ENCODE assay signal across 12 cellular contexts in the genomic region with DNA sequence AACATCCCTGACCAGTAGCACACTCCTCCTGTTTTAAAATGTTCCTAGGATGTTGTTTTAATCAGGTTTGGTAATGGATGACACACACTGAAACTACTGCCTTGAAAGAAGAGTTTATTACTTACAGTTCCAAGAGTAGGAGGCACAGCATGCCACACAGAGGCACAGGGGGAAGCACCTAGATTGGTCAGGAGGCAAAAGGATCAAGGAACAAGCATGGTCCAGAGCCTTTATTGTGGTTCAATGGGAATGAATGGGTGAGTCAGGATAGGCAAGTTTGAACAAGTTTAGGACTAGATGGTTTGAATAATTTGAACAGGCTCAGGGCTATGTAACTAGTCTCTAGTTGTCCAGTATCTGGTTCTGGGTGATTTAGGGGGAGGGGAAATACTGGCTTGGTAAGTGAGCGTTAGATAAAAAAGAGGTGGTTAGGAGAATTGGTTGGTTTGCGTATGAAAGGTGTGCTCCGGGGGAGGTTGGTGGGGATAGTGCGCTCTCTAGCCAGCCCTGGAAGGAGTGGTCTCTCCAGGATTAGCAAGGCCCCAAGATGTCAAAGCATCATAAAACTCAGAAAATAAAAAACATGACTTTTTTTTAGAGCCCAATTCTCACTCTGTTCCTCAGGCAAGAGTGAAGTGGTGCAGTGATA. TPM values are rescaled to one million over a fixed set of nuclear protein-coding genes. Genes with fewer than 3 reads are reported as not detected.
A peak's percentile ranks its signal among the peaks of the same experiment; 100 is the strongest.
DNase-seq lines count a peak whose midpoint lies in the region; ATAC-seq and TF ChIP-seq lines count a peak whose summit lies in the region.
"Had no signal": no experiment of that assay in that cellular context is flagged by ENCODE, and none has a peak within 500 bp of the region (broad histone marks: within the 10 kb centered on the region; RNA-seq: fewer than 3 reads in every experiment).

No MANE protein-coding gene starts in this region.

- H3K36me3 Mint-ChIP-seq in CD8-positive, alpha-beta T cell = peaks cover 69% of the 10 kb centered on the region
- peaks cover 52% of the 10 kb centered on the region for H3K36me3 Mint-ChIP-seq in T-cell

- peaks cover 11% of the 10 kb centered on the region for H3K36me3 ChIP-seq in CD8-positive, alpha-beta T cell (ENCODE audit: insufficient read depth, low read length)
- H3K36me3 ChIP-seq in IMR-90 (ENCODE audit: control insufficient read depth, insufficient read depth, low read length) (peaks cover 9% of the 10 kb centered on the region), mesenchymal stem cell (ENCODE audit: control insufficient read depth in 1 of 2, insufficient read depth in 2 of 2, low read depth in 1 of 2, low read length in 2 of 2) (peaks cover 2 to 58% of the 10 kb centered on the region in 2 experiments)

- peak overlapping the region; percentile 34 for H3K27ac Mint-ChIP-seq in CD8-positive, alpha-beta T cell
- no peak overlapping the region for H3K27ac Mint-ChIP-seq in T-cell
- H3K27ac Mint-ChIP-seq: dendritic cell treated with granulocyte-macrophage colony-stimulating factor and Interleukin-4, amounts not matched to agents 40 ng/mL and 50 ng/mL, for 4 days; nephron had no signal

- no peaks in the 10 kb centered on the region for H3K9me3 ChIP-seq in CD8-positive, alpha-beta T cell (ENCODE audit: low read length)
- no peaks in the 10 kb centered on the region for H3K9me3 ChIP-seq in IMR-90 (ENCODE audit: control insufficient read depth, insufficient read depth, low read length)
- no peaks in the 10 kb centered on the region for H3K9me3 ChIP-seq in mesenchymal stem cell (ENCODE audit: control insufficient read depth, low read length)
- H3K9me3 ChIP-seq: tibial nerve had no signal

- no peak overlapping the region for H2BK12ac ChIP-seq in mesenchymal stem cell (ENCODE audit: low read length in 2 of 2)

- peaks cover 16% of the 10 kb centered on the region for H3K9me1 ChIP-seq in IMR-90 (ENCODE audit: insufficient read depth, low read length)

- H3K56ac ChIP-seq in IMR-90 (ENCODE audit: extremely low read depth, insufficient read depth, low read length) = no peak overlapping the region

- H3K4me2 ChIP-seq in IMR-90 (ENCODE audit: low read depth, low read length) = no peak overlapping the region
- no peak overlapping the region for H3K4me2 ChIP-seq in mesenchymal stem cell (ENCODE audit: low read length, poor library complexity, severe bottlenecking)

- H3K14ac ChIP-seq in IMR-90 (replicated peaks; ENCODE audit: low read depth, low read length) (peak overlapping the region; percentile 30), mesenchymal stem cell (ENCODE audit: low read length in 2 of 2) (no peak overlapping the region)

- no peak overlapping the region for H2BK120ac ChIP-seq in IMR-90 (ENCODE audit: low read depth, low read length)
- H2BK120ac ChIP-seq in mesenchymal stem cell (ENCODE audit: low read depth, low read length) = no peak overlapping the region

- H4K20me1 ChIP-seq in IMR-90 (ENCODE audit: insufficient read depth, low read length) = peaks cover 21% of the 10 kb centered on the region; the same call in 1 of the 2 replicates

- H2AK9ac ChIP-seq in IMR-90 (replicated peaks; ENCODE audit: low read depth, low read length, poor library complexity) = no peak overlapping the region

- no peak overlapping the region for H4K91ac ChIP-seq in IMR-90 (ENCODE audit: insufficient read depth, low read depth, low read length)
- no peak overlapping the region for H4K91ac ChIP-seq in mesenchymal stem cell (ENCODE audit: low read length)

- H3K9ac ChIP-seq in IMR-90 (ENCODE audit: low read depth, low read length) = no peak overlapping the region
- H3K9ac ChIP-seq in mesenchymal stem cell (ENCODE audit: low read length) = peak overlapping the region; percentile 53

- peaks cover 42% of the 10 kb centered on the region for H3K4me1 Mint-ChIP-seq in CD8-positive, alpha-beta T cell (ENCODE audit: low read depth)
- H3K4me1 Mint-ChIP-seq in T-cell = peaks cover 47 to 60% (median 50%) of the 10 kb centered on the region in 3 donors

- dilution Hi-C loops in IMR-90 (cut with HindIII; ENCODE audit: low sequenced_read_pairs, unreplicated experiment) = no loop called here

- TF ChIP-seq POLR2A in IMR-90 (IDR thresholded peaks at IDR 0.05; ENCODE audit: low read depth, low read length) = no peak

- no peak for ATAC-seq in CD8-positive, alpha-beta T cell
- ATAC-seq in IMR-90 (ENCODE audit: low read depth) = peak; percentile 7; the same call in 1 of the 2 replicates
- no peak for ATAC-seq in T-cell (replicated peaks in 1 of 4)
- ATAC-seq in HG02798 (IDR thresholded peaks at IDR 0.05; ENCODE audit: poor library complexity, unreplicated experiment) = no peak
- no peak for ATAC-seq in GM21825 (IDR thresholded peaks at IDR 0.05; ENCODE audit: unreplicated experiment)

- intact Hi-C loops in CD8-positive, alpha-beta T cell (cut with DNase I, micrococcal nuclease) = no loop called here
- intact Hi-C loops in IMR-90 (cut with micrococcal nuclease) = no loop called here

- CTCF ChIA-PET in CD8-positive, alpha-beta T cell (lab: Charles Lee) = interaction anchor here (0.8 kb wide), 1 partner anchor 19 kb away, joined by 3 read pairs; no protein-coding TSS in a partner anchor
- CTCF ChIA-PET in IMR-90 (lab: Yijun Ruan, JAX) = no interaction called here
- CTCF ChIA-PET in T-cell (lab: Charles Lee) = no interaction called here

- H2AFZ ChIP-seq in IMR-90 (replicated peaks; ENCODE audit: low read length, poor library complexity) = no peak overlapping the region
- no peak overlapping the region for H2AFZ ChIP-seq in mesenchymal stem cell (ENCODE audit: low read depth, low read length)

- H2BK15ac ChIP-seq in IMR-90 (ENCODE audit: low read depth, low read length) = no peak overlapping the region; the same call in 2 of the 3 replicates
- H2BK15ac ChIP-seq in mesenchymal stem cell (ENCODE audit: low read depth, poor library complexity, severe bottlenecking) = no peak overlapping the region

- H3K4me3 Mint-ChIP-seq in CD8-positive, alpha-beta T cell = no peak overlapping the region
- no peak overlapping the region for H3K4me3 Mint-ChIP-seq in T-cell
- H3K4me3 Mint-ChIP-seq: dendritic cell treated with granulocyte-macrophage colony-stimulating factor and Interleukin-4, amounts not matched to agents 40 ng/mL and 50 ng/mL, for 4 days; nephron had no signal

- H4K8ac ChIP-seq in IMR-90 (ENCODE audit: low read depth in 2 of 2, low read length in 2 of 2) = peak overlapping the region in 1 of 2 experiments; percentile 56; a peak in 2 of 4 replicates
- no peak overlapping the region for H4K8ac ChIP-seq in mesenchymal stem cell (ENCODE audit: low read length)

- H3K79me1 ChIP-seq in IMR-90 (ENCODE audit: low read depth in 1 of 2, low read length in 2 of 2) = peaks cover 59 to 84% of the 10 kb centered on the region in 2 experiments
- H3K79me1 ChIP-seq in mesenchymal stem cell (replicated peaks; ENCODE audit: low read length, poor library complexity, severe bottlenecking) = peaks cover 41% of the 10 kb centered on the region

- TF ChIP-seq RAD21 in IMR-90 (IDR thresholded peaks at IDR 0.05; ENCODE audit: low read length) = no peak

- H2BK20ac ChIP-seq in IMR-90 (ENCODE audit: low read depth, low read length) = no peak overlapping the region

- DNase-seq in CD8-positive, alpha-beta T cell = no peak
- DNase-seq in IMR-90 (peak; percentile 47), astrocyte of the hippocampus (ENCODE audit: low read depth, low spot score) (peak; percentile 53), mesenchymal stem cell (no peak), T-cell (no peak), NCI-H1694 (lab: John Stamatoyannopoulos, UW) (no peak)
- DNase-seq: hypothalamus had no signal

- H2BK5ac ChIP-seq in IMR-90 (ENCODE audit: low read depth, low read length, poor library complexity, severe bottlenecking) (peak overlapping the region; percentile 74), mesenchymal stem cell (ENCODE audit: low read depth, low read length, poor library complexity, severe bottlenecking) (no peak overlapping the region)

- H3K23ac ChIP-seq in IMR-90 (ENCODE audit: low read depth, low read length) = peak overlapping the region; percentile 21; the same call in 1 of the 2 replicates
- no peak overlapping the region for H3K23ac ChIP-seq in mesenchymal stem cell (ENCODE audit: low read length in 2 of 2)

- no peaks in the 10 kb centered on the region for H3K27me3 Mint-ChIP-seq in CD8-positive, alpha-beta T cell (ENCODE audit: low read depth)
- no peaks in the 10 kb centered on the region for H3K27me3 Mint-ChIP-seq in T-cell
- H3K27me3 Mint-ChIP-seq: dendritic cell treated with granulocyte-macrophage colony-stimulating factor and Interleukin-4, amounts not matched to agents 40 ng/mL and 50 ng/mL, for 4 days had no signal

- POLR2A ChIA-PET in CD8-positive, alpha-beta T cell (lab: Charles Lee) = no interaction called here
- POLR2A ChIA-PET in IMR-90 (lab: Charles Lee; ENCODE audit: unreplicated experiment) (no interaction called here), T-cell (lab: Charles Lee) (no interaction called here)

- peaks cover 25% of the 10 kb centered on the region for H3K4me1 ChIP-seq in CD8-positive, alpha-beta T cell (ENCODE audit: insufficient read depth, low read length)
- H3K4me1 ChIP-seq in IMR-90 (ENCODE audit: control insufficient read depth, insufficient read depth, low read length) = peaks cover 16% of the 10 kb centered on the region
- peaks cover 5% of the 10 kb centered on the region for H3K4me1 ChIP-seq in mesenchymal stem cell (ENCODE audit: control insufficient read depth, insufficient read depth, low read depth, low read length)

- peak overlapping the region; percentile 64; the same call in 1 of the 2 replicates for H4K5ac ChIP-seq in IMR-90 (ENCODE audit: low read depth, low read length)

- H3K4me3 ChIP-seq in CD8-positive, alpha-beta T cell (ENCODE audit: low read depth, low read length) = no peak overlapping the region
- no peak overlapping the region for H3K4me3 ChIP-seq in IMR-90 (ENCODE audit: insufficient read depth, low read depth, low read length)
- H3K4me3 ChIP-seq in mesenchymal stem cell (ENCODE audit: insufficient read depth in 1 of 2, low read depth in 1 of 2, low read length in 2 of 2) = no peak overlapping the region
- H3K4me3 ChIP-seq: tibial nerve had no signal

- no peak for TF ChIP-seq CTCF in CD8-positive, alpha-beta T cell (IDR thresholded peaks at IDR 0.05)
- no peak for TF ChIP-seq CTCF in IMR-90 (conservative IDR thresholded peaks at IDR 0.05; ENCODE audit: low read depth, low read length)

- H3K4ac ChIP-seq in IMR-90 (ENCODE audit: low read depth, low read length) (peak overlapping the region; percentile 4; the same call in 1 of the 2 replicates), mesenchymal stem cell (ENCODE audit: low read depth in 1 of 2, low read length in 2 of 2) (no peak overlapping the region)

- H3K18ac ChIP-seq in IMR-90 (ENCODE audit: low read depth, low read length) (peak overlapping the region; percentile 33; the same call in 1 of the 2 replicates), mesenchymal stem cell (ENCODE audit: low read depth in 1 of 2, low read length in 2 of 2) (peak overlapping the region; percentile 43 to 61)

- H3K27me3 ChIP-seq in CD8-positive, alpha-beta T cell (ENCODE audit: insufficient read depth, low read length) = no peaks in the 10 kb centered on the region
- no peaks in the 10 kb centered on the region for H3K27me3 ChIP-seq in IMR-90 (ENCODE audit: control insufficient read depth, insufficient read depth, low read length)
- no peaks in the 10 kb centered on the region for H3K27me3 ChIP-seq in mesenchymal stem cell (ENCODE audit: control insufficient read depth in 1 of 2, insufficient read depth in 1 of 2, low read length in 2 of 2)
- H3K27me3 ChIP-seq: tibial nerve had no signal

- no peaks in the 10 kb centered on the region for H3K9me3 Mint-ChIP-seq in CD8-positive, alpha-beta T cell
- H3K9me3 Mint-ChIP-seq in T-cell = no peaks in the 10 kb centered on the region
- H3K9me3 Mint-ChIP-seq: dendritic cell treated with granulocyte-macrophage colony-stimulating factor and Interleukin-4, amounts not matched to agents 40 ng/mL and 50 ng/mL, for 4 days; nephron had no signal

- 100% methylated on average over 1 of the region's 4 CpGs; no CpG with 5 or more reads in 1 of the 2 experiments for WGBS in IMR-90 (ENCODE audit: extremely low coverage in 2 of 2, insufficient read length in 1 of 2), 2 experiments
- 98% methylated on average over 4 of the region's 4 CpGs for WGBS in mesenchymal stem cell

- H2AK5ac ChIP-seq in IMR-90 (ENCODE audit: low read depth, low read length) (no peak overlapping the region; the same call in 1 of the 2 replicates), mesenchymal stem cell (ENCODE audit: low read length, severe bottlenecking) (peak overlapping the region; percentile 56)

- no peak overlapping the region for H3K27ac ChIP-seq in CD8-positive, alpha-beta T cell (ENCODE audit: low read depth, low read length)
- H3K27ac ChIP-seq in IMR-90 (ENCODE audit: insufficient read depth, low read length) = no peak overlapping the region
- H3K27ac ChIP-seq in mesenchymal stem cell (ENCODE audit: low read length, poor library complexity, severe bottlenecking) = peak overlapping the region; percentile 11

- no TSS peak for BruUV-seq in IMR-90 (replicated peaks; lab: Mats Ljungman, UMichigan)

- in situ Hi-C loops in IMR-90 (cut with MboI; ENCODE audit: low sequenced_read_pairs) = no loop called here

RNA-seq across cellular contexts. Expression of a gene that starts 35.1 kb away (rescaled TPM):
- 10 to 100 TPM; 32.7 to 32.9 TPM for total RNA-seq in CD8-positive, alpha-beta T cell
- 22.0 and 51.1 TPM in 2 replicates for total RNA-seq in IMR-90 (2012; rRNA removed)
- 7.4 and 10.7 TPM in 2 replicates for polyA plus RNA-seq in IMR-90 (2012; rRNA removed)
- 2.5 and 4.7 TPM in 2 replicates for polyA plus RNA-seq in IMR-90 (2012; cell fraction: cytosol; rRNA removed)
- polyA plus RNA-seq in IMR-90 (2012; cell fraction: nucleus; rRNA removed; ENCODE audit: low replicate concordance) = 2.7 and 5.9 TPM in 2 replicates
- 23.3 TPM for polyA plus RNA-seq in mesenchymal stem cell (2013, experiment 1 of 2)
- 24.1 TPM for polyA plus RNA-seq in mesenchymal stem cell (2013, experiment 2 of 2)
- total RNA-seq in T-cell = 10 to 100 TPM; 47.2 to 55.8 (median 53.4) TPM

Comparison
In these comparisons a context has a peak if more than half of its experiments do, and no peak if none do; other contexts are left out.
1. DNase-seq: peak in IMR-90 (single experiment) and astrocyte of the hippocampus (single experiment); none in CD8-positive, alpha-beta T cell (0 of 7), mesenchymal stem cell (single experiment), T-cell (0 of 34) and NCI-H1694 (single experiment).